In genomic region chr10:129864601-129865126, GRCh38 we compare ENCODE assay signal across 26 cellular contexts.
DNase-seq lines count a peak whose midpoint lies in the region.
"Had no signal": no experiment of that assay in that cellular context is flagged by ENCODE, and none has a peak within 500 bp of the region (broad histone marks: within the 10 kb centered on the region; RNA-seq: fewer than 3 reads in every experiment).

No MANE protein-coding gene starts in this region.

- no peak overlapping the region for H3K4me3 Mint-ChIP-seq in T-helper 2 cell treated with Interferon-gamma antibody and Interleukin-4, amounts not matched to agents 5 μg/mL and 100 μg/mL, for 36 hours
- H3K4me3 Mint-ChIP-seq: CD8-positive, alpha-beta T cell; HFFc6; mesothelial cell of epicardium; naive B cell; stimulated activated memory B cell treated with anti-CD40 and anti-IgM and Interleukin-4, amounts not matched to agents 10 μg/mL and 1 μg/mL and 100 μg/mL, for 72 hours had no signal

- H3K27ac Mint-ChIP-seq in T-helper 2 cell treated with Interferon-gamma antibody and Interleukin-4, amounts not matched to agents 5 μg/mL and 100 μg/mL, for 36 hours, result no peak overlapping the region
- H3K27ac Mint-ChIP-seq: CD8-positive, alpha-beta T cell; HFFc6; IgD-negative memory B cell; mesothelial cell of epicardium; naive B cell; stimulated activated memory B cell treated with anti-CD40 and anti-IgM and Interleukin-4, amounts not matched to agents 10 μg/mL and 1 μg/mL and 100 μg/mL, for 72 hours had no signal

- no peaks in the 10 kb centered on the region for H3K36me3 Mint-ChIP-seq in T-helper 2 cell treated with Interferon-gamma antibody and Interleukin-4, amounts not matched to agents 5 μg/mL and 100 μg/mL, for 36 hours (ENCODE audit: low read depth)
- H3K36me3 Mint-ChIP-seq: CD8-positive, alpha-beta T cell; mesothelial cell of epicardium; naive B cell; stimulated activated memory B cell treated with anti-CD40 and anti-IgM and Interleukin-4, amounts not matched to agents 10 μg/mL and 1 μg/mL and 100 μg/mL, for 72 hours had no signal

- peak; percentile 18 for DNase-seq in NCI-H1694 (lab: John Stamatoyannopoulos, UW)
- DNase-seq in NCI-H1694 treated with DMSO at 0.1 percent for 48 hours (lab: John Stamatoyannopoulos, UW), result no peak
- peak; percentile 36 for DNase-seq in AG08395 (ENCODE audit: low spot score)
- DNase-seq in LHCN-M2 (ENCODE audit: low read depth), result peak; percentile 20
- DNase-seq in foreskin melanocyte, result peak; percentile 20
- DNase-seq in T-helper 2 cell treated with Interferon-gamma antibody and Interleukin-4, amounts not matched to agents 5 μg/mL and 100 μg/mL, for 36 hours (ENCODE audit: low spot score), result no peak
- DNase-seq in 8988T, result no peak
- no peak for DNase-seq in UCSD-AML1 (lab: John Stamatoyannopoulos, UW; ENCODE audit: unreplicated experiment)
- DNase-seq: activated CD4-positive, alpha-beta T cell treated with anti-CD3 and anti-CD28 coated beads, Interleukin-2, amount 50 U/mL, for 48 hours; activated naive CD4-positive, alpha-beta T cell treated with Interleukin-2 at 50 U/mL for 16 hours; body of pancreas; CD8-positive, alpha-beta T cell; DMS153; head of caudate nucleus; HFFc6; kidney; naive B cell; NCI-H1048; NCI-H2171; NCI-H510A; occipital lobe; T-helper 1 cell; upper lobe of left lung had no signal

- H3K27me3 Mint-ChIP-seq in T-helper 2 cell treated with Interferon-gamma antibody and Interleukin-4, amounts not matched to agents 5 μg/mL and 100 μg/mL, for 36 hours (ENCODE audit: low read depth), result no peaks in the 10 kb centered on the region
- H3K27me3 Mint-ChIP-seq: stimulated activated memory B cell treated with anti-CD40 and anti-IgM and Interleukin-4, amounts not matched to agents 10 μg/mL and 1 μg/mL and 100 μg/mL, for 72 hours had no signal

- H3K9me3 Mint-ChIP-seq in T-helper 2 cell treated with Interferon-gamma antibody and Interleukin-4, amounts not matched to agents 5 μg/mL and 100 μg/mL, for 36 hours, result no peaks in the 10 kb centered on the region
- H3K9me3 Mint-ChIP-seq: CD8-positive, alpha-beta T cell; IgD-negative memory B cell; mesothelial cell of epicardium; naive B cell; stimulated activated memory B cell treated with anti-CD40 and anti-IgM and Interleukin-4, amounts not matched to agents 10 μg/mL and 1 μg/mL and 100 μg/mL, for 72 hours had no signal

- no peaks in the 10 kb centered on the region for H3K4me1 Mint-ChIP-seq in T-helper 2 cell treated with Interferon-gamma antibody and Interleukin-4, amounts not matched to agents 5 μg/mL and 100 μg/mL, for 36 hours (ENCODE audit: low read depth)
- H3K4me1 Mint-ChIP-seq: IgD-negative memory B cell; naive B cell; stimulated activated memory B cell treated with anti-CD40 and anti-IgM and Interleukin-4, amounts not matched to agents 10 μg/mL and 1 μg/mL and 100 μg/mL, for 72 hours had no signal

Comparison
In these comparisons a context has a peak if more than half of its experiments do, and no peak if none do; other contexts are left out.
1. DNase-seq: peak in NCI-H1694 (single experiment), AG08395 (single experiment), LHCN-M2 (single experiment) and foreskin melanocyte (single experiment); none in NCI-H1694 treated with DMSO at 0.1 percent for 48 hours (single experiment), T-helper 2 cell treated with Interferon-gamma antibody and Interleukin-4, amounts not matched to agents 5 μg/mL and 100 μg/mL, for 36 hours (single experiment), 8988T (single experiment) and UCSD-AML1 (single experiment).